In genomic region chr3:58175429-58176184, GRCh38 we compare ENCODE assay signal across 1 cellular context.
TF ChIP-seq lines count a peak whose summit lies in the region.

No MANE protein-coding gene starts in this region.

TF ChIP-seq in HepG2, 621 proteins besides CTCF, POLR2A, EP300 and RAD21 (continued from another document and continues in another):
- TF ChIP-seq ZNF33A (CRISPR knock-in tag; IDR thresholded peaks at IDR 0.05; ENCODE audit: borderline replicate concordance), result no peak
- TF ChIP-seq JARID2 (CRISPR knock-in tag; IDR thresholded peaks at IDR 0.05; ENCODE audit: insufficient replicate concordance), result no peak
- peak; percentile 50; the same call in 1 of the 2 replicates for TF ChIP-seq ZNF724P (CRISPR knock-in tag; IDR thresholded peaks at IDR 0.05; ENCODE audit: borderline replicate concordance)
- TF ChIP-seq ZNF251 (CRISPR knock-in tag; IDR thresholded peaks at IDR 0.05), result no peak
- peak; percentile 34; the same call in 1 of the 2 replicates for TF ChIP-seq ZSCAN25 (CRISPR knock-in tag; IDR thresholded peaks at IDR 0.05)
- TF ChIP-seq ZNF350 (CRISPR knock-in tag; IDR thresholded peaks at IDR 0.05; ENCODE audit: borderline replicate concordance, low read depth), result 0 out of 2 replicates have a peak, but pooled peaks have one; percentile 30
- 0 out of 2 replicates have a peak, but pooled peaks have one; percentile 55 for TF ChIP-seq CEBPG (CRISPR knock-in tag; IDR thresholded peaks at IDR 0.05)
- TF ChIP-seq PBX2 (CRISPR knock-in tag; IDR thresholded peaks at IDR 0.05), result no peak
- TF ChIP-seq SRF (IDR thresholded peaks at IDR 0.05; ENCODE audit: low read depth, low read length), result no peak
- no peak for TF ChIP-seq GABPA (IDR thresholded peaks at IDR 0.05; ENCODE audit: low read depth, low read length)
- TF ChIP-seq GABPA (CRISPR knock-in tag; IDR thresholded peaks at IDR 0.05; ENCODE audit: low read depth), result peak; percentile 56
- TF ChIP-seq TCF7L2 (IDR thresholded peaks at IDR 0.05; ENCODE audit: low read depth, low read length), result peak; percentile 72
- TF ChIP-seq ZBED4 (CRISPR knock-in tag; IDR thresholded peaks at IDR 0.05; ENCODE audit: borderline replicate concordance), result peak; percentile 47
- peak; percentile 84; the same call in 1 of the 2 replicates for TF ChIP-seq FOXJ3 (CRISPR knock-in tag; IDR thresholded peaks at IDR 0.05; ENCODE audit: borderline replicate concordance)
- TF ChIP-seq FLYWCH1 (CRISPR knock-in tag; IDR thresholded peaks at IDR 0.05), result no peak
- no peak for TF ChIP-seq ZNF367 (CRISPR knock-in tag; IDR thresholded peaks at IDR 0.05; ENCODE audit: borderline replicate concordance)
- TF ChIP-seq ISX (CRISPR knock-in tag; conservative IDR thresholded peaks at IDR 0.05), result no peak
- peak; percentile 46; the same call in 1 of the 2 replicates for TF ChIP-seq ATF2 (CRISPR knock-in tag; IDR thresholded peaks at IDR 0.05)
- no peak for TF ChIP-seq KAT2B (IDR thresholded peaks at IDR 0.05; ENCODE audit: borderline replicate concordance, low read depth, low read length)
- peak; percentile 87 for TF ChIP-seq HNF1B (CRISPR knock-in tag; IDR thresholded peaks at IDR 0.05)
- 0 out of 2 replicates have a peak, but pooled peaks have one; percentile 36 for TF ChIP-seq ZNF275 (CRISPR knock-in tag; IDR thresholded peaks at IDR 0.05; ENCODE audit: borderline replicate concordance)
- TF ChIP-seq ZBTB42 (CRISPR knock-in tag; IDR thresholded peaks at IDR 0.05), result no peak
- no peak for TF ChIP-seq GMEB2 (CRISPR knock-in tag; IDR thresholded peaks at IDR 0.05; ENCODE audit: low read depth)
- peak; percentile 89; the same call in 1 of the 2 replicates for TF ChIP-seq ZNF598 (CRISPR knock-in tag; IDR thresholded peaks at IDR 0.05; ENCODE audit: borderline replicate concordance)
- no peak for TF ChIP-seq NPAS2 (CRISPR knock-in tag; IDR thresholded peaks at IDR 0.05; ENCODE audit: borderline replicate concordance)
- peak; percentile 82 for TF ChIP-seq ISL2 (CRISPR knock-in tag; IDR thresholded peaks at IDR 0.05)
- no peak for TF ChIP-seq E2F2 (CRISPR knock-in tag; IDR thresholded peaks at IDR 0.05; ENCODE audit: borderline replicate concordance)
- no peak; the same call in 1 of the 2 replicates for TF ChIP-seq SMAD3 (CRISPR knock-in tag; IDR thresholded peaks at IDR 0.05)
- peak; percentile 40; the same call in 1 of the 2 replicates for TF ChIP-seq KDM1A (CRISPR knock-in tag; IDR thresholded peaks at IDR 0.05)
- no peak for TF ChIP-seq ZNF704 (CRISPR knock-in tag; IDR thresholded peaks at IDR 0.05; ENCODE audit: borderline replicate concordance)
- no peak for TF ChIP-seq FOSL1 (CRISPR knock-in tag; IDR thresholded peaks at IDR 0.05; ENCODE audit: borderline replicate concordance)
- TF ChIP-seq ZNF687 (CRISPR knock-in tag; IDR thresholded peaks at IDR 0.05), result peak; percentile 93
- peak; percentile 26 for TF ChIP-seq SKI (IDR thresholded peaks at IDR 0.05; ENCODE audit: partially characterized antibody)
- peak; percentile 24; the same call in 1 of the 2 replicates for TF ChIP-seq ZBTB7A (CRISPR knock-in tag; IDR thresholded peaks at IDR 0.05)
- peak; percentile 72 for TF ChIP-seq ZNF710 (CRISPR knock-in tag; IDR thresholded peaks at IDR 0.05; ENCODE audit: borderline replicate concordance)
- no peak for TF ChIP-seq GTF2F1 (IDR thresholded peaks at IDR 0.05; ENCODE audit: low read length)
